13 cellular contexts compared by ENCODE assay signal in genomic region chr2:1741851-1742250, GRCh38. TPM values are rescaled to one million over a fixed set of nuclear protein-coding genes. Genes with fewer than 3 reads are reported as not detected.
A peak's percentile ranks its signal among the peaks of the same experiment; 100 is the strongest.
DNase-seq lines count a peak whose midpoint lies in the region; ATAC-seq and TF ChIP-seq lines count a peak whose summit lies in the region.
"Had no signal": no experiment of that assay in that cellular context is flagged by ENCODE, and none has a peak within 500 bp of the region (broad histone marks: within the 10 kb centered on the region; RNA-seq: fewer than 3 reads in every experiment).

No MANE protein-coding gene starts in this region.

- H3K9ac ChIP-seq in BLaER1, result peak overlapping the region; percentile 92
- H3K9ac ChIP-seq in trophoblast cell (ENCODE audit: low read length), result no peak overlapping the region

- no peak overlapping the region for H2AK5ac ChIP-seq in trophoblast cell (ENCODE audit: low read length)

- H4K8ac ChIP-seq in trophoblast cell (ENCODE audit: low read depth, low read length), result peak overlapping the region; percentile 10

- H3K4ac ChIP-seq in trophoblast cell (ENCODE audit: low read depth, low read length), result peak overlapping the region; percentile 59

- no CpG with 5 or more reads among the region's 14 CpGs for WGBS in trophoblast cell (ENCODE audit: extremely low coverage, insufficient coverage, insufficient read length)

- no peak for TF ChIP-seq CTCF in RWPE2 (IDR thresholded peaks at IDR 0.05; ENCODE audit: poor library complexity, severe bottlenecking)
- TF ChIP-seq CTCF in fibroblast of villous mesenchyme (IDR thresholded peaks at IDR 0.05; ENCODE audit: insufficient read depth, low read depth, low read length), result no peak

- peak overlapping the region; percentile 5 for H4K91ac ChIP-seq in trophoblast cell (ENCODE audit: low read depth, low read length)

- peaks cover 65% of the 10 kb centered on the region for H4K20me1 ChIP-seq in BLaER1

- peak overlapping the region; percentile 96 for H3K27ac ChIP-seq in BLaER1
- H3K27ac ChIP-seq in RWPE2 (ENCODE audit: poor library complexity, severe bottlenecking), result peak overlapping the region; percentile 84
- peak overlapping the region; percentile 96 for H3K27ac ChIP-seq in trophoblast cell (ENCODE audit: low read depth, low read length)

- ATAC-seq in RWPE2 (ENCODE audit: low read depth) (no peak), GM21447 (IDR thresholded peaks at IDR 0.05; ENCODE audit: unreplicated experiment) (no peak), HG02571 (IDR thresholded peaks at IDR 0.05; ENCODE audit: unreplicated experiment) (no peak), HG03378 (IDR thresholded peaks at IDR 0.05; ENCODE audit: unreplicated experiment) (no peak), GM21390 (IDR thresholded peaks at IDR 0.05; ENCODE audit: unreplicated experiment) (no peak)
- ATAC-seq: foreskin keratinocyte had no signal

- peaks cover 25% of the 10 kb centered on the region for H3K79me2 ChIP-seq in trophoblast cell (ENCODE audit: control insufficient read depth, insufficient read depth, low read length, poor library complexity)

- peak overlapping the region; percentile 8 for H3K14ac ChIP-seq in trophoblast cell (ENCODE audit: low read length)

- H3K18ac ChIP-seq in trophoblast cell (ENCODE audit: low read length), result peak overlapping the region; percentile 19

- no peak overlapping the region for H4K12ac ChIP-seq in trophoblast cell (ENCODE audit: low read depth, low read length)

- H3K4me3 ChIP-seq in BLaER1 (peak overlapping the region; percentile 89), RWPE2 (ENCODE audit: severe bottlenecking) (no peak overlapping the region), fibroblast of villous mesenchyme (ENCODE audit: low read depth, low read length) (peak overlapping the region; percentile 77), trophoblast cell (ENCODE audit: low read depth, low read length) (no peak overlapping the region)

- peaks cover 59% of the 10 kb centered on the region for H3K36me3 ChIP-seq in BLaER1
- H3K36me3 ChIP-seq in RWPE2 (ENCODE audit: low read depth), result peaks cover 21% of the 10 kb centered on the region
- peaks cover 8 to 10% of the 10 kb centered on the region in 2 experiments for H3K36me3 ChIP-seq in trophoblast cell (ENCODE audit: control insufficient read depth in 1 of 2, insufficient read depth in 2 of 2, low read length in 2 of 2)

- H2AFZ ChIP-seq in trophoblast cell (ENCODE audit: insufficient read depth, low read length, poor library complexity), result no peak overlapping the region

- H3K23ac ChIP-seq in trophoblast cell (ENCODE audit: low read length), result no peak overlapping the region

- H2BK12ac ChIP-seq in trophoblast cell (ENCODE audit: low read length), result no peak overlapping the region

- H3K4me2 ChIP-seq in BLaER1 (peak overlapping the region; percentile 98), trophoblast cell (ENCODE audit: low read length) (peak overlapping the region; percentile 91)

- H2BK120ac ChIP-seq in trophoblast cell (ENCODE audit: insufficient read depth, low read length, poor library complexity), result no peak overlapping the region

- DNase-seq in RWPE2 (ENCODE audit: low spot score) (no peak), fibroblast of villous mesenchyme (ENCODE audit: low read depth) (no peak), trophoblast cell (no peak)
- DNase-seq: caudate nucleus; CD8-positive, alpha-beta memory T cell; foreskin keratinocyte; NCI-H1092 treated with DMSO at 0.1 percent for 48 hours; NK-92 treated with Interleukin-12 subunit alpha and Interleukin-12 subunit beta, amount 100 ng/mL, for 24 hours had no signal

- H3K9me3 ChIP-seq in BLaER1, result peaks cover 27% of the 10 kb centered on the region
- H3K9me3 ChIP-seq in RWPE2 (ENCODE audit: severe bottlenecking), result no peaks in the 10 kb centered on the region
- H3K9me3 ChIP-seq in trophoblast cell (ENCODE audit: insufficient read depth, low read depth, low read length), result peaks cover 8% of the 10 kb centered on the region

- H3K27me3 ChIP-seq in BLaER1 (no peaks in the 10 kb centered on the region), RWPE2 (ENCODE audit: insufficient read depth, poor library complexity, severe bottlenecking) (no peaks in the 10 kb centered on the region), trophoblast cell (ENCODE audit: insufficient read depth, low read length) (no peaks in the 10 kb centered on the region)
- H3K27me3 ChIP-seq: foreskin keratinocyte had no signal

- H3K4me1 ChIP-seq in BLaER1 (peaks cover 60% of the 10 kb centered on the region), RWPE2 (ENCODE audit: insufficient read depth, poor library complexity, severe bottlenecking) (no peaks in the 10 kb centered on the region), trophoblast cell (ENCODE audit: control insufficient read depth in 1 of 2, insufficient read depth in 2 of 2, low read length in 2 of 2) (peaks cover 30 to 34% of the 10 kb centered on the region in 2 experiments)

- H3K79me1 ChIP-seq in trophoblast cell (ENCODE audit: low read length), result peaks cover 29% of the 10 kb centered on the region

- H2BK5ac ChIP-seq in trophoblast cell (ENCODE audit: low read depth, low read length, poor library complexity), result no peak overlapping the region

RNA-seq across cellular contexts. Expression of gene PXDN, which starts 2.5 kb away (rescaled TPM):
- 296 and 372 TPM in 2 replicates for total RNA-seq in fibroblast of villous mesenchyme
- polyA plus RNA-seq in trophoblast cell (2013), result 194 and 203 TPM in 2 replicates

Comparison
In these comparisons a context has a peak if more than half of its experiments do, and no peak if none do; other contexts are left out.
1. H3K4me3 ChIP-seq: peak in BLaER1 (single experiment) and fibroblast of villous mesenchyme (single experiment); none in RWPE2 (single experiment) and trophoblast cell (single experiment).
2. Peak in every context shown above with its lines, with median percentiles within 50 percentile points of each other: H3K27ac ChIP-seq.